11 cellular contexts compared by ENCODE assay signal in the genomic region with DNA sequence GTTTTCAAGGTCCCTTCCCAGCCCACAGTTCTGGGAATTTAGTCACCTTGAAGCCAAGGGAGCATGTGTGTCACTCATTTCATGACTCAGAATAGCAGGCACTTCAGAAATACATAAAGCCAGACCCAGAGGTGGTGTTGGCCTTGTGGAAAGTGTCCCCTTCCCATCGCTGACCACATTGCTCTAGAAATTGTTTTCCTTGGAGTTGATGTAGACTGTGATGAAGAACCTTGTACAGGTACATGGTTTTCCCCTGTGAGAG.
A peak's percentile ranks its signal among the peaks of the same experiment; 100 is the strongest.
DNase-seq lines count a peak whose midpoint lies in the region; ATAC-seq and TF ChIP-seq lines count a peak whose summit lies in the region.
"Had no signal": no experiment of that assay in that cellular context is flagged by ENCODE, and none has a peak within 500 bp of the region (broad histone marks: within the 10 kb centered on the region; RNA-seq: fewer than 3 reads in every experiment).

No MANE protein-coding gene starts in this region.

- H3K36me3 ChIP-seq in CD4-positive, alpha-beta memory T cell (ENCODE audit: insufficient read depth, low read length): no peaks in the 10 kb centered on the region
- H3K36me3 ChIP-seq in OCI-LY3 (replicated peaks; ENCODE audit: low read depth, low read length): no peaks in the 10 kb centered on the region
- H3K36me3 ChIP-seq: gastrocnemius medialis had no signal

- no peaks in the 10 kb centered on the region for H4K20me1 ChIP-seq in OCI-LY3 (ENCODE audit: insufficient read depth, low read length)

- no peak overlapping the region for H3K27ac ChIP-seq in CD4-positive, alpha-beta memory T cell (ENCODE audit: low read depth, low read length)
- no peak overlapping the region for H3K27ac ChIP-seq in OCI-LY3 (ENCODE audit: low read length)
- H3K27ac ChIP-seq: gastrocnemius medialis had no signal

- H3K36me3 Mint-ChIP-seq in CD4-positive, alpha-beta memory T cell: no peaks in the 10 kb centered on the region
- no peaks in the 10 kb centered on the region for H3K36me3 Mint-ChIP-seq in effector memory CD8-positive, alpha-beta T cell (ENCODE audit: insufficient read depth)

- H3K27me3 Mint-ChIP-seq in CD4-positive, alpha-beta memory T cell: no peaks in the 10 kb centered on the region
- no peaks in the 10 kb centered on the region for H3K27me3 Mint-ChIP-seq in effector memory CD8-positive, alpha-beta T cell

- no peak for DNase-seq in CD4-positive, alpha-beta memory T cell
- DNase-seq in effector memory CD8-positive, alpha-beta T cell: no peak
- peak; percentile 63 for DNase-seq in renal cortical epithelial cell (ENCODE audit: low read depth)
- DNase-seq in NCI-H1436 (lab: John Stamatoyannopoulos, UW): no peak
- DNase-seq in NCI-H526 (lab: John Stamatoyannopoulos, UW): no peak
- no peak for DNase-seq in NOMO-1 (lab: John Stamatoyannopoulos, UW; ENCODE audit: unreplicated experiment in 2 of 2)
- DNase-seq: central memory CD4-positive, alpha-beta T cell; NCI-H526 treated with DMSO at 0.1 percent for 48 hours had no signal

- no peak overlapping the region for H3K9ac ChIP-seq in OCI-LY3 (ENCODE audit: low read length)

- H2AFZ ChIP-seq in OCI-LY3 (ENCODE audit: low read depth, low read length): peak overlapping the region; percentile 57; the same call in 1 of the 2 replicates

- H3K4me3 ChIP-seq in CD4-positive, alpha-beta memory T cell (ENCODE audit: low read length in 2 of 2): no peak overlapping the region
- no peak overlapping the region for H3K4me3 ChIP-seq in OCI-LY3 (ENCODE audit: low read length)
- H3K4me3 ChIP-seq: gastrocnemius medialis had no signal

- TF ChIP-seq CTCF in OCI-LY3 (IDR thresholded peaks at IDR 0.05; ENCODE audit: low read depth, low read length): no peak

- peak overlapping the region in 5 of 8 donors; percentile 19 to 58 (median 38) for H3K4me3 Mint-ChIP-seq in CD4-positive, alpha-beta memory T cell
- peak overlapping the region; percentile 17 to 54 for H3K4me3 Mint-ChIP-seq in effector memory CD8-positive, alpha-beta T cell

- H3K27ac Mint-ChIP-seq in CD4-positive, alpha-beta memory T cell: no peak overlapping the region
- H3K27ac Mint-ChIP-seq in effector memory CD8-positive, alpha-beta T cell: peak overlapping the region; percentile 16 to 64

- H3K79me2 ChIP-seq in OCI-LY3 (ENCODE audit: low read length): no peaks in the 10 kb centered on the region

- H3K4me2 ChIP-seq in OCI-LY3 (ENCODE audit: low read length): 0 out of 2 replicates have a peak overlapping the region, but pooled peaks have one; percentile 6

- no peaks in the 10 kb centered on the region for H3K27me3 ChIP-seq in CD4-positive, alpha-beta memory T cell (ENCODE audit: insufficient read depth, low read length)
- peaks cover 56% of the 10 kb centered on the region for H3K27me3 ChIP-seq in OCI-LY3 (ENCODE audit: low read depth, low read length)
- H3K27me3 ChIP-seq: gastrocnemius medialis had no signal

- no peak for ATAC-seq in effector memory CD8-positive, alpha-beta T cell (replicated peaks)
- ATAC-seq in GM18907 (IDR thresholded peaks at IDR 0.05; ENCODE audit: unreplicated experiment): no peak
- ATAC-seq: gastrocnemius medialis had no signal

- CTCF ChIA-PET in CD4-positive, alpha-beta memory T cell (lab: Charles Lee; ENCODE audit: partially characterized antibody): no interaction called here

- no peaks in the 10 kb centered on the region for H3K9me3 ChIP-seq in CD4-positive, alpha-beta memory T cell (ENCODE audit: control insufficient read depth in 1 of 2, low read length in 2 of 2)
- H3K9me3 ChIP-seq in OCI-LY3 (ENCODE audit: insufficient read depth, low read length): no peaks in the 10 kb centered on the region
- H3K9me3 ChIP-seq: gastrocnemius medialis had no signal

- H3K4me1 Mint-ChIP-seq in CD4-positive, alpha-beta memory T cell: peaks cover 58 to 74% (median 63%) of the 10 kb centered on the region in 4 donors
- peaks cover 56 to 63% of the 10 kb centered on the region in 2 donors for H3K4me1 Mint-ChIP-seq in effector memory CD8-positive, alpha-beta T cell (ENCODE audit: low read depth in 2 of 2)

- no peaks in the 10 kb centered on the region for H3K9me3 Mint-ChIP-seq in CD4-positive, alpha-beta memory T cell
- H3K9me3 Mint-ChIP-seq in effector memory CD8-positive, alpha-beta T cell: no peaks in the 10 kb centered on the region

- intact Hi-C loops in CD4-positive, alpha-beta memory T cell (cut with micrococcal nuclease): no loop called here

- POLR2A ChIA-PET in CD4-positive, alpha-beta memory T cell (lab: Charles Lee; ENCODE audit: partially characterized antibody): no interaction called here

- peaks cover 46% of the 10 kb centered on the region for H3K4me1 ChIP-seq in CD4-positive, alpha-beta memory T cell (ENCODE audit: insufficient read depth, low read length)
- H3K4me1 ChIP-seq in OCI-LY3 (ENCODE audit: low read length): no peaks in the 10 kb centered on the region

Comparison
In these comparisons a context has a peak if more than half of its experiments do, and no peak if none do; other contexts are left out.
1. H3K27ac Mint-ChIP-seq: peak in effector memory CD8-positive, alpha-beta T cell (2 of 2); none in CD4-positive, alpha-beta memory T cell (0 of 7).